ENCODE assay signal across 3 cellular contexts in the genomic region with DNA sequence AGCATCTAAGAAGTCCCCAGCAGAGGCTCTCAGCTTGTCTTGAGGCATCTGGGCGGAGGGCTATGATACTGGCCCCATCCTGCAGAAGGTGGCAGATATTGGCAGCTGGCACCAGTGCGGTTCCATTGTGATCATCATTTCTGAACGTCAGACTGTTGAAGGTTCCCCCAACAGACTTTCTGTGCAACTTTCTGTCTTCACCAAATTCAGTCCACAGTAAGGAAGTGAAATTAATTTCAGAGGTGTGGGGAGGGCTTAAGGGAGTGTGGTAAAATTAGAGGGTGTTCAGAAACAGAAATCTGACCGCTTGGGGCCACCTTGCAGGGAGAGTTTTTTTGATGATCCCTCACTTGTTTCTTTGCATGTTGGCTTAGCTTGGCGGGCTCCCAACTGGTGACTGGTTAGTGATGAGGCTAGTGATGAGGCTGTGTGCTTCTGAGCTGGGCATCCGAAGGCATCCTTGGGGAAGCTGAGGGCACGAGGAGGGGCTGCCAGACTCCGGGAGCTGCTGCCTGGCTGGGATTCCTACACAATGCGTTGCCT.
TF ChIP-seq lines count a peak whose summit lies in the region.

A gene with protein sequence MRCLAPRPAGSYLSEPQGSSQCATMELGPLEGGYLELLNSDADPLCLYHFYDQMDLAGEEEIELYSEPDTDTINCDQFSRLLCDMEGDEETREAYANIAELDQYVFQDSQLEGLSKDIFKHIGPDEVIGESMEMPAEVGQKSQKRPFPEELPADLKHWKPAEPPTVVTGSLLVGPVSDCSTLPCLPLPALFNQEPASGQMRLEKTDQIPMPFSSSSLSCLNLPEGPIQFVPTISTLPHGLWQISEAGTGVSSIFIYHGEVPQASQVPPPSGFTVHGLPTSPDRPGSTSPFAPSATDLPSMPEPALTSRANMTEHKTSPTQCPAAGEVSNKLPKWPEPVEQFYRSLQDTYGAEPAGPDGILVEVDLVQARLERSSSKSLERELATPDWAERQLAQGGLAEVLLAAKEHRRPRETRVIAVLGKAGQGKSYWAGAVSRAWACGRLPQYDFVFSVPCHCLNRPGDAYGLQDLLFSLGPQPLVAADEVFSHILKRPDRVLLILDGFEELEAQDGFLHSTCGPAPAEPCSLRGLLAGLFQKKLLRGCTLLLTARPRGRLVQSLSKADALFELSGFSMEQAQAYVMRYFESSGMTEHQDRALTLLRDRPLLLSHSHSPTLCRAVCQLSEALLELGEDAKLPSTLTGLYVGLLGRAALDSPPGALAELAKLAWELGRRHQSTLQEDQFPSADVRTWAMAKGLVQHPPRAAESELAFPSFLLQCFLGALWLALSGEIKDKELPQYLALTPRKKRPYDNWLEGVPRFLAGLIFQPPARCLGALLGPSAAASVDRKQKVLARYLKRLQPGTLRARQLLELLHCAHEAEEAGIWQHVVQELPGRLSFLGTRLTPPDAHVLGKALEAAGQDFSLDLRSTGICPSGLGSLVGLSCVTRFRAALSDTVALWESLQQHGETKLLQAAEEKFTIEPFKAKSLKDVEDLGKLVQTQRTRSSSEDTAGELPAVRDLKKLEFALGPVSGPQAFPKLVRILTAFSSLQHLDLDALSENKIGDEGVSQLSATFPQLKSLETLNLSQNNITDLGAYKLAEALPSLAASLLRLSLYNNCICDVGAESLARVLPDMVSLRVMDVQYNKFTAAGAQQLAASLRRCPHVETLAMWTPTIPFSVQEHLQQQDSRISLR (plus strand): TSS at position 404 of the 543 bp plus-strand sequence. CDS start 129 bp downstream, at position 533.

TF ChIP-seq in IMR-90, 13 proteins besides CTCF, POLR2A, EP300 and RAD21:
- TF ChIP-seq CHD1 (IDR thresholded peaks at IDR 0.05; ENCODE audit: low read depth, low read length) (no peak), RFX5 (IDR thresholded peaks at IDR 0.05; ENCODE audit: low read depth, low read length) (no peak), NFE2L2 (IDR thresholded peaks at IDR 0.05; ENCODE audit: low read depth, low read length) (no peak), FOS (IDR thresholded peaks at IDR 0.05; ENCODE audit: low read depth, low read length) (no peak), RCOR1 (IDR thresholded peaks at IDR 0.05; ENCODE audit: insufficient replicate concordance, low read length) (no peak), MXI1 (IDR thresholded peaks at IDR 0.05; ENCODE audit: borderline replicate concordance, low read depth, low read length) (no peak), CEBPB (IDR thresholded peaks at IDR 0.05; ENCODE audit: low read depth, low read length) (no peak), MAFK (IDR thresholded peaks at IDR 0.05; ENCODE audit: low read depth, low read length) (no peak), SMC3 (IDR thresholded peaks at IDR 0.05; ENCODE audit: low read depth, low read length) (no peak), BHLHE40 (IDR thresholded peaks at IDR 0.05; ENCODE audit: low read depth, low read length) (no peak), MAZ (IDR thresholded peaks at IDR 0.05; ENCODE audit: borderline replicate concordance, low read depth, low read length) (no peak)
- TF ChIP-seq, protein P1, sequence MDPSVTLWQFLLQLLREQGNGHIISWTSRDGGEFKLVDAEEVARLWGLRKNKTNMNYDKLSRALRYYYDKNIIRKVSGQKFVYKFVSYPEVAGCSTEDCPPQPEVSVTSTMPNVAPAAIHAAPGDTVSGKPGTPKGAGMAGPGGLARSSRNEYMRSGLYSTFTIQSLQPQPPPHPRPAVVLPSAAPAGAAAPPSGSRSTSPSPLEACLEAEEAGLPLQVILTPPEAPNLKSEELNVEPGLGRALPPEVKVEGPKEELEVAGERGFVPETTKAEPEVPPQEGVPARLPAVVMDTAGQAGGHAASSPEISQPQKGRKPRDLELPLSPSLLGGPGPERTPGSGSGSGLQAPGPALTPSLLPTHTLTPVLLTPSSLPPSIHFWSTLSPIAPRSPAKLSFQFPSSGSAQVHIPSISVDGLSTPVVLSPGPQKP (IDR thresholded peaks at IDR 0.05; ENCODE audit: borderline replicate concordance, low read depth, low read length), result no peak
- TF ChIP-seq, protein P2, sequence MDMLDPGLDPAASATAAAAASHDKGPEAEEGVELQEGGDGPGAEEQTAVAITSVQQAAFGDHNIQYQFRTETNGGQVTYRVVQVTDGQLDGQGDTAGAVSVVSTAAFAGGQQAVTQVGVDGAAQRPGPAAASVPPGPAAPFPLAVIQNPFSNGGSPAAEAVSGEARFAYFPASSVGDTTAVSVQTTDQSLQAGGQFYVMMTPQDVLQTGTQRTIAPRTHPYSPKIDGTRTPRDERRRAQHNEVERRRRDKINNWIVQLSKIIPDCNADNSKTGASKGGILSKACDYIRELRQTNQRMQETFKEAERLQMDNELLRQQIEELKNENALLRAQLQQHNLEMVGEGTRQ (IDR thresholded peaks at IDR 0.05; ENCODE audit: low read depth, low read length), result no peak

TF ChIP-seq in WTC11, 78 proteins besides CTCF, POLR2A, EP300 and RAD21:
- TF ChIP-seq, protein P3, sequence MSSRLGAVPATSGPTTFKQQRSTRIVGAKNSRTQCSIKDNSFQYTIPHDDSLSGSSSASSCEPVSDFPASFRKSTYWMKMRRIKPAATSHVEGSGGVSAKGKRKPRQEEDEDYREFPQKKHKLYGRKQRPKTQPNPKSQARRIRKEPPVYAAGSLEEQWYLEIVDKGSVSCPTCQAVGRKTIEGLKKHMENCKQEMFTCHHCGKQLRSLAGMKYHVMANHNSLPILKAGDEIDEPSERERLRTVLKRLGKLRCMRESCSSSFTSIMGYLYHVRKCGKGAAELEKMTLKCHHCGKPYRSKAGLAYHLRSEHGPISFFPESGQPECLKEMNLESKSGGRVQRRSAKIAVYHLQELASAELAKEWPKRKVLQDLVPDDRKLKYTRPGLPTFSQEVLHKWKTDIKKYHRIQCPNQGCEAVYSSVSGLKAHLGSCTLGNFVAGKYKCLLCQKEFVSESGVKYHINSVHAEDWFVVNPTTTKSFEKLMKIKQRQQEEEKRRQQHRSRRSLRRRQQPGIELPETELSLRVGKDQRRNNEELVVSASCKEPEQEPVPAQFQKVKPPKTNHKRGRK (CRISPR knock-in tag; IDR thresholded peaks at IDR 0.05; ENCODE audit: borderline replicate concordance), result no peak
- no peak for TF ChIP-seq HMGA2 (CRISPR knock-in tag; IDR thresholded peaks at IDR 0.05)
- TF ChIP-seq, protein P4, sequence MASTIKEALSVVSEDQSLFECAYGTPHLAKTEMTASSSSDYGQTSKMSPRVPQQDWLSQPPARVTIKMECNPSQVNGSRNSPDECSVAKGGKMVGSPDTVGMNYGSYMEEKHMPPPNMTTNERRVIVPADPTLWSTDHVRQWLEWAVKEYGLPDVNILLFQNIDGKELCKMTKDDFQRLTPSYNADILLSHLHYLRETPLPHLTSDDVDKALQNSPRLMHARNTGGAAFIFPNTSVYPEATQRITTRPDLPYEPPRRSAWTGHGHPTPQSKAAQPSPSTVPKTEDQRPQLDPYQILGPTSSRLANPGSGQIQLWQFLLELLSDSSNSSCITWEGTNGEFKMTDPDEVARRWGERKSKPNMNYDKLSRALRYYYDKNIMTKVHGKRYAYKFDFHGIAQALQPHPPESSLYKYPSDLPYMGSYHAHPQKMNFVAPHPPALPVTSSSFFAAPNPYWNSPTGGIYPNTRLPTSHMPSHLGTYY (CRISPR knock-in tag; IDR thresholded peaks at IDR 0.05), result no peak
- TF ChIP-seq ZBTB21 (CRISPR knock-in tag; IDR thresholded peaks at IDR 0.05; ENCODE audit: borderline replicate concordance), result no peak
- TF ChIP-seq, protein P5, sequence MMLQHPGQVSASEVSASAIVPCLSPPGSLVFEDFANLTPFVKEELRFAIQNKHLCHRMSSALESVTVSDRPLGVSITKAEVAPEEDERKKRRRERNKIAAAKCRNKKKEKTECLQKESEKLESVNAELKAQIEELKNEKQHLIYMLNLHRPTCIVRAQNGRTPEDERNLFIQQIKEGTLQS (CRISPR knock-in tag; conservative IDR thresholded peaks at IDR 0.05), result no peak
- no peak for TF ChIP-seq OVOL2 (CRISPR knock-in tag; IDR thresholded peaks at IDR 0.05; ENCODE audit: borderline replicate concordance)
- no peak for TF ChIP-seq FOXK1 (CRISPR knock-in tag; IDR thresholded peaks at IDR 0.05)
- TF ChIP-seq, protein P6, sequence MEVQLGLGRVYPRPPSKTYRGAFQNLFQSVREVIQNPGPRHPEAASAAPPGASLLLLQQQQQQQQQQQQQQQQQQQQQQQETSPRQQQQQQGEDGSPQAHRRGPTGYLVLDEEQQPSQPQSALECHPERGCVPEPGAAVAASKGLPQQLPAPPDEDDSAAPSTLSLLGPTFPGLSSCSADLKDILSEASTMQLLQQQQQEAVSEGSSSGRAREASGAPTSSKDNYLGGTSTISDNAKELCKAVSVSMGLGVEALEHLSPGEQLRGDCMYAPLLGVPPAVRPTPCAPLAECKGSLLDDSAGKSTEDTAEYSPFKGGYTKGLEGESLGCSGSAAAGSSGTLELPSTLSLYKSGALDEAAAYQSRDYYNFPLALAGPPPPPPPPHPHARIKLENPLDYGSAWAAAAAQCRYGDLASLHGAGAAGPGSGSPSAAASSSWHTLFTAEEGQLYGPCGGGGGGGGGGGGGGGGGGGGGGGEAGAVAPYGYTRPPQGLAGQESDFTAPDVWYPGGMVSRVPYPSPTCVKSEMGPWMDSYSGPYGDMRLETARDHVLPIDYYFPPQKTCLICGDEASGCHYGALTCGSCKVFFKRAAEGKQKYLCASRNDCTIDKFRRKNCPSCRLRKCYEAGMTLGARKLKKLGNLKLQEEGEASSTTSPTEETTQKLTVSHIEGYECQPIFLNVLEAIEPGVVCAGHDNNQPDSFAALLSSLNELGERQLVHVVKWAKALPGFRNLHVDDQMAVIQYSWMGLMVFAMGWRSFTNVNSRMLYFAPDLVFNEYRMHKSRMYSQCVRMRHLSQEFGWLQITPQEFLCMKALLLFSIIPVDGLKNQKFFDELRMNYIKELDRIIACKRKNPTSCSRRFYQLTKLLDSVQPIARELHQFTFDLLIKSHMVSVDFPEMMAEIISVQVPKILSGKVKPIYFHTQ (CRISPR knock-in tag; IDR thresholded peaks at IDR 0.05), result no peak
- no peak for TF ChIP-seq KAT7 (CRISPR knock-in tag; IDR thresholded peaks at IDR 0.05; ENCODE audit: borderline replicate concordance)
- TF ChIP-seq, protein P7, sequence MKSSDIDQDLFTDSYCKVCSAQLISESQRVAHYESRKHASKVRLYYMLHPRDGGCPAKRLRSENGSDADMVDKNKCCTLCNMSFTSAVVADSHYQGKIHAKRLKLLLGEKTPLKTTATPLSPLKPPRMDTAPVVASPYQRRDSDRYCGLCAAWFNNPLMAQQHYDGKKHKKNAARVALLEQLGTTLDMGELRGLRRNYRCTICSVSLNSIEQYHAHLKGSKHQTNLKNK (CRISPR knock-in tag; IDR thresholded peaks at IDR 0.05), result no peak

TF ChIP-seq in H1, 55 proteins besides CTCF, POLR2A, EP300 and RAD21:
- no peak for TF ChIP-seq BRCA1 (IDR thresholded peaks at IDR 0.05; ENCODE audit: low read depth, low read length)
- TF ChIP-seq, protein P8, sequence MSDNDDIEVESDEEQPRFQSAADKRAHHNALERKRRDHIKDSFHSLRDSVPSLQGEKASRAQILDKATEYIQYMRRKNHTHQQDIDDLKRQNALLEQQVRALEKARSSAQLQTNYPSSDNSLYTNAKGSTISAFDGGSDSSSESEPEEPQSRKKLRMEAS (IDR thresholded peaks at IDR 0.05), result no peak
- TF ChIP-seq RNF2 (IDR thresholded peaks at IDR 0.05; ENCODE audit: borderline replicate concordance, low read depth, low read length, missing control alignments, poor library complexity, severe bottlenecking), result no peak
- no peak for TF ChIP-seq SIRT6 (IDR thresholded peaks at IDR 0.05; ENCODE audit: low read length)
- no peak for TF ChIP-seq GABPA (IDR thresholded peaks at IDR 0.05; ENCODE audit: borderline replicate concordance, insufficient read depth, low read length)
- TF ChIP-seq SP2 (IDR thresholded peaks at IDR 0.05; ENCODE audit: low read length), result no peak
- TF ChIP-seq TCF12 (IDR thresholded peaks at IDR 0.05; ENCODE audit: low read depth, low read length), result no peak
- TF ChIP-seq HDAC2 (IDR thresholded peaks at IDR 0.05; ENCODE audit: borderline replicate concordance in 1 of 2, low read depth in 2 of 2, low read length in 2 of 2), result no peak
TF ChIP-seq in H1: peak in this region for 0.
